ENCODE assay signal across 1 cellular context in the genomic region with DNA sequence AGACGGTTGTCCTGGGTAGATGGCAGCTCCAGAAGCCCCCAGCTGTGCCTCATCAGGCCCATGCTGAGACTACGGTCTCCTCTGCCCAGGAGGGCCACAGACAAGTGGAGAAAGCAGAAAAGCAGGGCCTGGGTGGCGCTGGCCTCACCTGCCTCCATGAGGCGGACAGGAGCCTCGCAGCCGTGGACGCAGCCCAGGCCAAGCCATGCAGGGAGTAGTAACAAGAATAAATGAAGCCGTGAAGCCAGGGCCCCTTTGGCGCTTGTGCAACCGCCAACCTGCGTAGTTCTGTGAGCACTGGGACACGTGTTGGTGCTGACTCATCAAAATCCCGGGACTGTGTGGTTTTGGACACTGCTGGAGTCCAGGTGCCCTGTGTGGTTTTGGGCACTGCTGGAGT.
A peak's percentile ranks its signal among the peaks of the same experiment; 100 is the strongest.
TF ChIP-seq lines count a peak whose summit lies in the region.

No MANE protein-coding gene starts in this region.

TF ChIP-seq in IMR-90, 13 proteins besides CTCF, POLR2A, EP300 and RAD21:
- TF ChIP-seq SMC3 (IDR thresholded peaks at IDR 0.05; ENCODE audit: low read depth, low read length): no peak
- no peak for TF ChIP-seq CHD1 (IDR thresholded peaks at IDR 0.05; ENCODE audit: low read depth, low read length)
- no peak for TF ChIP-seq RCOR1 (IDR thresholded peaks at IDR 0.05; ENCODE audit: insufficient replicate concordance, low read length)
- TF ChIP-seq MAFK (IDR thresholded peaks at IDR 0.05; ENCODE audit: low read depth, low read length): peak; percentile 91
- TF ChIP-seq MXI1 (IDR thresholded peaks at IDR 0.05; ENCODE audit: borderline replicate concordance, low read depth, low read length): no peak
TF ChIP-seq in IMR-90: peak in this region for 1.
